14 cellular contexts compared by ENCODE assay signal in genomic region chr1:112532074-112532473, GRCh38. TPM values are rescaled to one million over a fixed set of nuclear protein-coding genes. Genes with fewer than 3 reads are reported as not detected.
"Had no signal": no experiment of that assay in that cellular context is flagged by ENCODE, and none has a peak within 500 bp of the region (broad histone marks: within the 10 kb centered on the region; RNA-seq: fewer than 3 reads in every experiment).

No MANE protein-coding gene starts in this region.

- H3K9me3 Mint-ChIP-seq: activated naive CD8-positive, alpha-beta T cell treated with anti-CD3 and anti-CD28 coated beads, Interleukin-2, amount 10 ng/mL, durations not matched to agents 7 days and 5 days; activated T-cell treated with anti-CD3 and anti-CD28 coated beads, Interleukin-2, amount 50 U/mL, for 4 hours had no signal

- H3K27ac Mint-ChIP-seq: activated naive CD8-positive, alpha-beta T cell treated with anti-CD3 and anti-CD28 coated beads, Interleukin-2, amount 10 ng/mL, durations not matched to agents 7 days and 5 days had no signal

- H3K4me1 Mint-ChIP-seq: activated naive CD8-positive, alpha-beta T cell treated with anti-CD3 and anti-CD28 coated beads, Interleukin-2, amount 10 ng/mL, durations not matched to agents 7 days and 5 days had no signal

- H3K27me3 Mint-ChIP-seq: activated naive CD8-positive, alpha-beta T cell treated with anti-CD3 and anti-CD28 coated beads, Interleukin-2, amount 10 ng/mL, durations not matched to agents 7 days and 5 days had no signal

- H3K4me3 Mint-ChIP-seq: activated naive CD8-positive, alpha-beta T cell treated with anti-CD3 and anti-CD28 coated beads, Interleukin-2, amount 10 ng/mL, durations not matched to agents 7 days and 5 days; activated T-cell treated with anti-CD3 and anti-CD28 coated beads, Interleukin-2, amount 50 U/mL, for 4 hours had no signal

- H3K36me3 Mint-ChIP-seq: activated naive CD8-positive, alpha-beta T cell treated with anti-CD3 and anti-CD28 coated beads, Interleukin-2, amount 10 ng/mL, durations not matched to agents 7 days and 5 days had no signal

- ATAC-seq: activated CD4-positive, CD25-positive, alpha-beta regulatory T cell treated with anti-CD3 and anti-CD28 coated beads, Interleukin-2, amount 50 U/mL, for 24 hours; activated T-cell treated with anti-CD3 and anti-CD28 coated beads, Interleukin-2, amount 50 U/mL, for 4 hours had no signal

- H3K4me3 ChIP-seq: cardiac muscle cell, colonic mucosa, prostate gland, thyroid gland had no signal

- DNase-seq: activated CD4-positive, alpha-beta T cell treated with anti-CD3 and anti-CD28 coated beads, Interleukin-2, amount 50 U/mL, for 48 hours; activated effector memory CD4-positive, alpha-beta T cell treated with anti-CD3 and anti-CD28 coated beads, Interleukin-2, amount 50 U/mL, for 16 hours; activated naive CD8-positive, alpha-beta T cell treated with anti-CD3 and anti-CD28 coated beads, Interleukin-2, amount 10 ng/mL, durations not matched to agents 7 days and 5 days; activated T-cell treated with anti-CD3 and anti-CD28 coated beads, Interleukin-2, amount 50 U/mL, for 4 hours; anterior cingulate cortex; colonic mucosa; foreskin melanocyte; head of caudate nucleus; islet precursor cell; thyroid gland had no signal

RNA-seq across cellular contexts. Expression of gene WNT2B, which starts 23.3 kb away (rescaled TPM):
- total RNA-seq: T-helper 2 cell treated with Interferon-gamma antibody and Interleukin-4, amounts not matched to agents 100 ng/mL and 5 ng/mL, for 36 hours had no signal
